ENCODE assay signal across 1 cellular context in the genomic region with DNA sequence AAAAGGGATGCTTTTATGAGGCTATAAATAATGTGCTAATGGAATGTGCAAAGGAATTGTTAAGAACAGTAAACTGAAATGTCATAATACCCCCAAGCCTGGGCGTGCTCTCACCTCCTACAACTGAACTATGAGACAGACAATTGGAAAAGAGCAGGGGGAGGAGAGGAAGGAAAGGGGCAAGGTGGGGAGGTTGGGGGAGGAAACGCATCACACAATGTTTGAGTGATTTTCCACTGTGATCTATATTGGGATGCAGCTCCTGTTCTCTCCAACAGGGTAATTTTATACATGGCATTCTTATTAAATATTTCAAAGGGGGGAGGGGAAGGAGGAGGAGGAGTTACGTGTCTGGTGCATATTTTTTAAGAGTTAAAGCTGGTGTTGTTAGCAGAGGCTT.
TF ChIP-seq lines count a peak whose summit lies in the region.

No MANE protein-coding gene starts in this region.

TF ChIP-seq in WTC11, 78 proteins besides CTCF, POLR2A, EP300 and RAD21 (continued from another document):
- TF ChIP-seq, protein P1, sequence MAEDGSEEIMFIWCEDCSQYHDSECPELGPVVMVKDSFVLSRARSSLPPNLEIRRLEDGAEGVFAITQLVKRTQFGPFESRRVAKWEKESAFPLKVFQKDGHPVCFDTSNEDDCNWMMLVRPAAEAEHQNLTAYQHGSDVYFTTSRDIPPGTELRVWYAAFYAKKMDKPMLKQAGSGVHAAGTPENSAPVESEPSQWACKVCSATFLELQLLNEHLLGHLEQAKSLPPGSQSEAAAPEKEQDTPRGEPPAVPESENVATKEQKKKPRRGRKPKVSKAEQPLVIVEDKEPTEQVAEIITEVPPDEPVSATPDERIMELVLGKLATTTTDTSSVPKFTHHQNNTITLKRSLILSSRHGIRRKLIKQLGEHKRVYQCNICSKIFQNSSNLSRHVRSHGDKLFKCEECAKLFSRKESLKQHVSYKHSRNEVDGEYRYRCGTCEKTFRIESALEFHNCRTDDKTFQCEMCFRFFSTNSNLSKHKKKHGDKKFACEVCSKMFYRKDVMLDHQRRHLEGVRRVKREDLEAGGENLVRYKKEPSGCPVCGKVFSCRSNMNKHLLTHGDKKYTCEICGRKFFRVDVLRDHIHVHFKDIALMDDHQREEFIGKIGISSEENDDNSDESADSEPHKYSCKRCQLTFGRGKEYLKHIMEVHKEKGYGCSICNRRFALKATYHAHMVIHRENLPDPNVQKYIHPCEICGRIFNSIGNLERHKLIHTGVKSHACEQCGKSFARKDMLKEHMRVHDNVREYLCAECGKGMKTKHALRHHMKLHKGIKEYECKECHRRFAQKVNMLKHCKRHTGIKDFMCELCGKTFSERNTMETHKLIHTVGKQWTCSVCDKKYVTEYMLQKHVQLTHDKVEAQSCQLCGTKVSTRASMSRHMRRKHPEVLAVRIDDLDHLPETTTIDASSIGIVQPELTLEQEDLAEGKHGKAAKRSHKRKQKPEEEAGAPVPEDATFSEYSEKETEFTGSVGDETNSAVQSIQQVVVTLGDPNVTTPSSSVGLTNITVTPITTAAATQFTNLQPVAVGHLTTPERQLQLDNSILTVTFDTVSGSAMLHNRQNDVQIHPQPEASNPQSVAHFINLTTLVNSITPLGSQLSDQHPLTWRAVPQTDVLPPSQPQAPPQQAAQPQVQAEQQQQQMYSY (CRISPR knock-in tag; IDR thresholded peaks at IDR 0.05) = no peak
